ENCODE assay signal across 8 cellular contexts in the genomic region with DNA sequence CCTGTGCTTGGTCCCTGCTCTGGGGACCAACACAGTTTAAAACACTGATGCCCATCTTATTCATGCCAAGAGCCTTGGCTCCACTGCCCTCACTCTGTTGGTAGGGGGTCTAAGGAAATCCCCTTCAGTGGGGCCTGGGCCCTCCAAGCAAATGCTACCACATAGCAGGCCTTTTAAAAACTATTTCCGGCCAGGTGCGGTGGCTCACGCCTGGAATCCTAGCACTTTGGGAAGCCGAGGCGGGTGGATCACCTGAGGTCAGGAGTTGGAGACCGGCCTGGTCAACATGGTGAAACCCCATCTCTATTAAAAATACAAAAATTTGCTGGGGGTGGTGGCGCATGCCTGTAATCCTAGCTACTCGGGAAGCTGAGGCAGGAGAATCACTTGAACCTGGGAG. TPM values are rescaled to one million over a fixed set of nuclear protein-coding genes. Genes with fewer than 3 reads are reported as not detected.
DNase-seq lines count a peak whose midpoint lies in the region; ATAC-seq and TF ChIP-seq lines count a peak whose summit lies in the region.
"Not testable (repeated sequence)": the region's sequence is repeated elsewhere in the genome, so short reads cannot be mapped to it uniquely, and the experiment has no call there.

No MANE protein-coding gene starts in this region.

- TF ChIP-seq POLR2A in transverse colon (IDR thresholded peaks at IDR 0.05): not testable (repeated sequence)

- in situ Hi-C loops in transverse colon (cut with MboI; ENCODE audit: low pct_ligation_motif_present in 1 of 4, low pct_unique_long_range_greater_than_20kb in 1 of 4, low sequenced_read_pairs in 3 of 4): not testable (repeated sequence)

- POLR2A ChIA-PET in CD8-positive, alpha-beta T cell (lab: Charles Lee): interaction anchor here (0.6 to 6.7 kb wide), 10 partner anchors 9 to 601 kb away, joined by 3 to 90 read pairs (median 4); a partner anchor contains a TSS
- POLR2A ChIA-PET in T-cell (lab: Charles Lee): interaction anchor here (0.5 to 1.5 kb wide), 4 partner anchors 18 to 620 kb away, joined by 3 to 6 read pairs (median 4); no protein-coding TSS in a partner anchor
- POLR2A ChIA-PET in activated CD8-positive, alpha-beta T cell treated with anti-CD3 and anti-CD28 coated beads for 36 hours (lab: Charles Lee): interaction anchor here (0.6 to 8.1 kb wide), 15 partner anchors 11 to 131 kb away, joined by 3 to 274 read pairs (median 7); a partner anchor contains a TSS

- ATAC-seq in CD8-positive, alpha-beta T cell; T-cell (replicated peaks in 1 of 4); activated CD8-positive, alpha-beta T cell treated with anti-CD3 and anti-CD28 coated beads for 36 hours; central memory CD8-positive, alpha-beta T cell (replicated peaks; ENCODE audit: extremely low read depth, poor library complexity, severe bottlenecking); lower lobe of right lung: not testable (repeated sequence)

- not testable (repeated sequence) for H3K27me3 Mint-ChIP-seq in CD8-positive, alpha-beta T cell (ENCODE audit: low read depth); T-cell; activated CD8-positive, alpha-beta T cell treated with anti-CD3 and anti-CD28 coated beads for 36 hours; activated naive CD4-positive, alpha-beta T cell treated with anti-CD3 and anti-CD28 coated beads for 36 hours (ENCODE audit: low read depth); central memory CD8-positive, alpha-beta T cell

- not testable (repeated sequence) for H3K36me3 Mint-ChIP-seq in CD8-positive, alpha-beta T cell; activated naive CD4-positive, alpha-beta T cell treated with anti-CD3 and anti-CD28 coated beads for 36 hours (ENCODE audit: low read depth)
- peaks cover 11% of the 10 kb centered on the region for H3K36me3 Mint-ChIP-seq in T-cell
- H3K36me3 Mint-ChIP-seq in activated CD8-positive, alpha-beta T cell treated with anti-CD3 and anti-CD28 coated beads for 36 hours (ENCODE audit: low read depth): peaks cover 80% of the 10 kb centered on the region
- peaks cover 38% of the 10 kb centered on the region for H3K36me3 Mint-ChIP-seq in central memory CD8-positive, alpha-beta T cell (ENCODE audit: insufficient read depth)

- 96 to 98% methylated on average over 5 to 8 of the region's 8 CpGs for WGBS in transverse colon (ENCODE audit: low coverage in 1 of 2), 2 donors

- peaks cover 75% of the 10 kb centered on the region for H3K4me1 ChIP-seq in CD8-positive, alpha-beta T cell (ENCODE audit: insufficient read depth, low read length)
- H3K4me1 ChIP-seq in lower lobe of right lung (peaks cover 47% of the 10 kb centered on the region), transverse colon (peaks cover 0 to 26% (median 9%) of the 10 kb centered on the region in 4 donors)

- H3K9me3 Mint-ChIP-seq in CD8-positive, alpha-beta T cell; T-cell; activated CD8-positive, alpha-beta T cell treated with anti-CD3 and anti-CD28 coated beads for 36 hours; activated naive CD4-positive, alpha-beta T cell treated with anti-CD3 and anti-CD28 coated beads for 36 hours; central memory CD8-positive, alpha-beta T cell: not testable (repeated sequence)

- TF ChIP-seq EP300 in transverse colon (IDR thresholded peaks at IDR 0.05; ENCODE audit: low read depth): not testable (repeated sequence)

- H3K27me3 ChIP-seq in CD8-positive, alpha-beta T cell (ENCODE audit: insufficient read depth, low read length); lower lobe of right lung (ENCODE audit: low read depth); transverse colon: not testable (repeated sequence)

- peak overlapping the region; percentile 67 for H3K4me3 Mint-ChIP-seq in CD8-positive, alpha-beta T cell
- peak overlapping the region; percentile 60 to 82 (median 62) for H3K4me3 Mint-ChIP-seq in T-cell
- H3K4me3 Mint-ChIP-seq in activated CD8-positive, alpha-beta T cell treated with anti-CD3 and anti-CD28 coated beads for 36 hours: peak overlapping the region; percentile 80
- peak overlapping the region; percentile 61 for H3K4me3 Mint-ChIP-seq in activated naive CD4-positive, alpha-beta T cell treated with anti-CD3 and anti-CD28 coated beads for 36 hours
- peak overlapping the region; percentile 86 for H3K4me3 Mint-ChIP-seq in central memory CD8-positive, alpha-beta T cell

- not testable (repeated sequence) for TF ChIP-seq CTCF in CD8-positive, alpha-beta T cell (IDR thresholded peaks at IDR 0.05); activated CD8-positive, alpha-beta T cell treated with anti-CD3 and anti-CD28 coated beads for 36 hours (IDR thresholded peaks at IDR 0.05); lower lobe of right lung (IDR thresholded peaks at IDR 0.05); transverse colon (IDR thresholded peaks at IDR 0.05)

- peak overlapping the region; percentile 94 for H3K27ac Mint-ChIP-seq in CD8-positive, alpha-beta T cell
- H3K27ac Mint-ChIP-seq in T-cell: peak overlapping the region; percentile 89 to 90
- H3K27ac Mint-ChIP-seq in activated CD8-positive, alpha-beta T cell treated with anti-CD3 and anti-CD28 coated beads for 36 hours: peak overlapping the region; percentile 97
- peak overlapping the region; percentile 97 for H3K27ac Mint-ChIP-seq in activated naive CD4-positive, alpha-beta T cell treated with anti-CD3 and anti-CD28 coated beads for 36 hours
- peak overlapping the region; percentile 83 for H3K27ac Mint-ChIP-seq in central memory CD8-positive, alpha-beta T cell (ENCODE audit: low read depth)

- peak overlapping the region; percentile 68 for H3K27ac ChIP-seq in CD8-positive, alpha-beta T cell (ENCODE audit: low read depth, low read length)
- H3K27ac ChIP-seq in lower lobe of right lung (peak overlapping the region; percentile 66), skin epidermis (peak overlapping the region; percentile 26 to 96 (median 82)), transverse colon (peak overlapping the region; percentile 46 to 66 (median 60))

- H3K9me3 ChIP-seq in CD8-positive, alpha-beta T cell (ENCODE audit: low read length); lower lobe of right lung; transverse colon: not testable (repeated sequence)

- H3K4me3 ChIP-seq in CD8-positive, alpha-beta T cell (ENCODE audit: low read depth, low read length): peak overlapping the region; percentile 24
- not testable (repeated sequence) for H3K4me3 ChIP-seq in lower lobe of right lung, transverse colon
- peak overlapping the region in 1 of 7 experiments; percentile 41 for H3K4me3 ChIP-seq in skin epidermis

- CTCF ChIA-PET in CD8-positive, alpha-beta T cell (lab: Charles Lee): interaction anchor here (1.3 to 2.6 kb wide), 4 partner anchors 11 to 68 kb away, joined by 3 to 13 read pairs (median 7); no protein-coding TSS in a partner anchor
- CTCF ChIA-PET in T-cell (lab: Charles Lee): interaction anchor here in 1 of 2 donors (0.5 to 1.7 kb wide), 4 partner anchors 13 to 110 kb away, joined by 3 to 7 read pairs (median 4); no protein-coding TSS in a partner anchor
- CTCF ChIA-PET in activated CD8-positive, alpha-beta T cell treated with anti-CD3 and anti-CD28 coated beads for 36 hours (lab: Charles Lee): interaction anchor here (6.5 to 10.4 kb wide), 2 partner anchors 18 to 69 kb away, joined by 58 to 102 read pairs; no protein-coding TSS in a partner anchor
- CTCF ChIA-PET in activated naive CD4-positive, alpha-beta T cell treated with anti-CD3 and anti-CD28 coated beads for 36 hours (lab: Charles Lee): interaction anchor here (1.0 to 9.3 kb wide), 3 partner anchors 17 to 72 kb away, joined by 4 to 81 read pairs (median 4); no protein-coding TSS in a partner anchor

- intact Hi-C loops in CD8-positive, alpha-beta T cell (cut with DNase I, micrococcal nuclease): loop anchor here (2.0 to 5.0 kb wide), 3 partner anchors 69 to 185 kb away; a partner anchor contains a TSS
- intact Hi-C loops in activated CD8-positive, alpha-beta T cell treated with anti-CD3 and anti-CD28 coated beads for 36 hours (cut with micrococcal nuclease): loop anchor here (1.0 kb wide), 1 partner anchor 17 kb away; no protein-coding TSS in a partner anchor
- intact Hi-C loops in activated naive CD4-positive, alpha-beta T cell treated with anti-CD3 and anti-CD28 coated beads for 36 hours (cut with micrococcal nuclease): loop anchor here (2.0 to 10.0 kb wide), 7 partner anchors 71 to 1291 kb away; a partner anchor contains a TSS
- intact Hi-C loops in lower lobe of right lung (cut with DNase I); transverse colon (cut with DNase I; ENCODE audit: low total_unique reads): not testable (repeated sequence)

- DNase-seq in CD8-positive, alpha-beta T cell; T-cell; activated CD8-positive, alpha-beta T cell treated with anti-CD3 and anti-CD28 coated beads for 36 hours; activated naive CD4-positive, alpha-beta T cell treated with anti-CD3 and anti-CD28 coated beads for 36 hours; central memory CD8-positive, alpha-beta T cell (ENCODE audit: low spot score in 2 of 2); lower lobe of right lung; transverse colon: not testable (repeated sequence)

- H3K36me3 ChIP-seq in CD8-positive, alpha-beta T cell (ENCODE audit: insufficient read depth, low read length); lower lobe of right lung; transverse colon: not testable (repeated sequence)

- peaks cover 90% of the 10 kb centered on the region for H3K4me1 Mint-ChIP-seq in CD8-positive, alpha-beta T cell (ENCODE audit: low read depth)
- peaks cover 86 to 93% (median 87%) of the 10 kb centered on the region in 3 donors for H3K4me1 Mint-ChIP-seq in T-cell
- peaks cover 89% of the 10 kb centered on the region for H3K4me1 Mint-ChIP-seq in activated CD8-positive, alpha-beta T cell treated with anti-CD3 and anti-CD28 coated beads for 36 hours (ENCODE audit: low read depth)
- H3K4me1 Mint-ChIP-seq in activated naive CD4-positive, alpha-beta T cell treated with anti-CD3 and anti-CD28 coated beads for 36 hours (ENCODE audit: low read depth): peaks cover 87% of the 10 kb centered on the region
- H3K4me1 Mint-ChIP-seq in central memory CD8-positive, alpha-beta T cell: peaks cover 83% of the 10 kb centered on the region

RNA-seq across cellular contexts. Expression of a gene that starts 1.1 kb away (rescaled TPM):
- 1 to 10 TPM; 3.6 to 5.1 TPM for total RNA-seq in CD8-positive, alpha-beta T cell
- 10 to 100 TPM in 3 of 5 donors, 1 to 10 TPM in 2; 3.0 to 16.4 (median 10.0) TPM for total RNA-seq in T-cell
- 10 to 100 TPM; 11.9 to 14.0 TPM for total RNA-seq in activated CD8-positive, alpha-beta T cell treated with anti-CD3 and anti-CD28 coated beads for 36 hours
- 1 to 10 TPM; 1.2 to 1.3 TPM for total RNA-seq in activated naive CD4-positive, alpha-beta T cell treated with anti-CD3 and anti-CD28 coated beads for 36 hours
- total RNA-seq in lower lobe of right lung: 3.4 TPM
- total RNA-seq in transverse colon: under 1 TPM in 3 of 4 donors, not detected in 1; 0.48 to 0.80 (median 0.55) TPM
